Comparison of ENCODE assay signal across 8 cellular contexts in the genomic region with DNA sequence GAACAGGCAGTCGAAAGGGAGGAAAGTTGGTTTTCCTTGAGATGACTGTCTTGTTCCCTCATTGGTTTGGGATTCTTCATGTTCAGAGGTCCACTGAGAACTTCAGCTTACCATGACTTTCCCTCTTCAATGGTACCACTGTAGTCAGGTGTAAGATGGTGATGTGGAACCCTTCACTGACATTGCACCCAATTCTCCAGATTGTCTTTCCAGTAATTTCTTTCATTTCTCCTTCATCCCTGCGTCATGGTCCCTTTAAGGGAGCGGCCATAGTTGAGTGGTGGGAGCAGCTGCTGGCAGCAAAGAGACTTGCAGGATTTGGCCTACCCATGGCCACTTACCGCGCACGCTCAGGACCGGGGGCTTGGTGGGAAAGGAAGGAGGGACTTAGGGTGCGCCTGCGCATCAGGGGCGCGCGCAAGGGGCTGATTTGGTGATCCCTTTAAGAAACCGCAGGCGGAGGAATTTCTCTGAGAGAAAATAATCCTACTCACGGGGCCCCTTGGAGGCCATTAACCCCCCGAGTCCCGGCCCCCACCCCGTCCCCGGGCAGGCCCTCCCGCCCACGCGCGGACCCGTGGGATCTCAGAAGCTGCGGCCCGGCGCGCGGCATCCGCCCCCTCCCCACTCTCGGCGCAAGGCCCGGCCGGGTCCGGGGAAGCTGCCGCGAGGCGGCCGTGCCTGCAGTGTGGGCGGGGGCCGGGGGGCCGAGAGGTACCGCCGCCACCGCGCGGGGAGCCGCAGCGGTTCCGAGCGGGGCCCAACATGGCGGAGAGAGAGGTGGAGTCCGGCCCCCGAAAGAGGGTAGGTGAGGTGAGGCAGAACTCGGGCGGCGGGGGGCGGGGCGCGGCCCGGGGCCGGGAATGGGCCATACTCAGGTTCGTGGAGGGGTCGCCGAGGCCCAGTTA. TPM values are rescaled to one million over a fixed set of nuclear protein-coding genes. Genes with fewer than 3 reads are reported as not detected.
DNase-seq lines count a peak whose midpoint lies in the region; ATAC-seq, FAIRE-seq and TF ChIP-seq lines count a peak whose summit lies in the region.

A gene (plus strand): TSS at position 428 of the 908 bp plus-strand sequence. CDS start 338 bp downstream, at position 766.

- ATAC-seq in HG03460 (IDR thresholded peaks at IDR 0.05; ENCODE audit: unreplicated experiment) (peak; percentile 93), left lung (peak; percentile 93)

- H3K4me1 ChIP-seq in BE2C: no peaks in the 10 kb centered on the region; the same call in 1 of the 2 replicates
- H3K4me1 ChIP-seq in left lung: peaks cover 0 to 25% of the 10 kb centered on the region in 2 donors

- H3K27ac ChIP-seq in left lung: peak within 1 kb of the TSS; percentile 82 to 87

- intact Hi-C loops in left lung (cut with DNase I): no loop called here

- no peak for TF ChIP-seq CTCF in BE2C (IDR thresholded peaks at IDR 0.05; ENCODE audit: low read depth, low read length)
- peak in 1 of 2 donors; percentile 18 for TF ChIP-seq CTCF in left lung (IDR thresholded peaks at IDR 0.05)

- H3K36me3 ChIP-seq in BE2C (no peaks in the 10 kb centered on the region), left lung (no peaks in the 10 kb centered on the region)

- FAIRE-seq in GM19239 (lab: Jason Lieb, UNC): peak; percentile 98

- H3K27me3 ChIP-seq in BE2C: no peaks in the 10 kb centered on the region
- H3K27me3 ChIP-seq in left lung: no peaks in the 10 kb centered on the region

- H3K9me3 ChIP-seq in BE2C (no peaks in the 10 kb centered on the region), left lung (no peaks in the 10 kb centered on the region)

- DNase-seq in BE2C (peak; percentile 88), GM19239 (ENCODE audit: insufficient read length, low spot score) (peak; percentile 81), NCI-H526 treated with DMSO at 0.1 percent for 48 hours (lab: John Stamatoyannopoulos, UW) (peak; percentile 95), dermis blood vessel endothelial cell (peak; percentile 99), left lung (peak; percentile 93 to 94)
- DNase-seq in activated CD4-positive, alpha-beta T cell treated with anti-CD3 and anti-CD28 coated beads, Interleukin-2, amount 50 U/mL, for 24 hours (ENCODE audit: low read depth in 1 of 2, low spot score in 1 of 2): peak; percentile 65 to 91
- peak; percentile 82 for DNase-seq in stimulated activated CD4-positive, alpha-beta T cell treated with anti-CD3 and anti-CD28 coated beads, Interleukin-2, amount 100 ng/mL, for 48 hours

- H3K4me3 ChIP-seq in BE2C (ENCODE audit: low read depth, low read length): peak within 1 kb of the TSS; percentile 67
- peak within 1 kb of the TSS; percentile 72 to 76 for H3K4me3 ChIP-seq in left lung

RNA-seq across cellular contexts. Expression of the gene that starts here (rescaled TPM):
- 5.7 TPM for polyA plus RNA-seq in BE2C (2012; ENCODE audit: insufficient read depth, insufficient read length, low read depth)
- total RNA-seq in dermis blood vessel endothelial cell: 36.2 and 47.4 TPM in 2 replicates
- 10 to 100 TPM; 47.7 to 51.5 TPM for total RNA-seq in left lung

Comparison
In these comparisons a context has a peak if more than half of its experiments do, and no peak if none do; other contexts are left out.
1. Peak in every context shown above with its lines: DNase-seq, ATAC-seq, H3K4me3 ChIP-seq and H3K27ac ChIP-seq.